9 cellular contexts compared by ENCODE assay signal in the genomic region with DNA sequence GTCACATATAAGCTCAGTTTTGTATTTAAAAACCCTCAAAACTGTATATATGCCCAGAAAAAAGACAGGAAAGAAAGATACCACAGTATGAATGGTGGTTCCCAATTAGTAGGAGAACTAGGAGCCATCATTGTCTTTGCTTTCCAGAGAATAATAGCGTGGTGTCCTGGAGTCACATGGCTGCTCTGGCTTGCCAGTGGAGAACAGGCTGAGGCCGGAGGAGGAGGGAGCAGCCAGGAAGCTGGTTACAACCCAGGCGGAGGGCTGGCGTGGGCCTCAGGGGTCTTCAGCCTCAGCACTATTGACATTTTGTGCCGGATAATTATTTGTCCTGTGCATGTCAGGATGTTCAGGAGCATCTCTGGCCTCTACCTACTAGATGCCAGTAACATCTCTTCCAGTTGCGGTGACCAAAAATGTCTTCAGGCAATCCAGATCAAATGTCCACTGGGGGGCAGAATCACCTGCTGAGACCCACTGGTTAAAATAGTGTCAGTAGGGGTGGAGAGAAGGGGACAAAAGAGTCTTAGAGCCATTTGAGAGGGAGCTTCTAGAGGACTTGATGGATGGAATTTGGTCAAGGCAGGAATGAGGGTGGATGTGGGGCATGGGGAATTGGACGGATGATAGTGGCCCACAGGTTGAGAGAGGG.
DNase-seq lines count a peak whose midpoint lies in the region; ATAC-seq and TF ChIP-seq lines count a peak whose summit lies in the region.
"Had no signal": no experiment of that assay in that cellular context is flagged by ENCODE, and none has a peak within 500 bp of the region (broad histone marks: within the 10 kb centered on the region; RNA-seq: fewer than 3 reads in every experiment).

No MANE protein-coding gene starts in this region.

- H3K9ac ChIP-seq in OCI-LY1 (ENCODE audit: low read length) = no peak overlapping the region

- H3K9me3 ChIP-seq in OCI-LY1 (ENCODE audit: low read length) (no peaks in the 10 kb centered on the region), gastrocnemius medialis (no peaks in the 10 kb centered on the region)

- H3K27me3 ChIP-seq in GM06990 (replicated peaks; ENCODE audit: control insufficient read depth, insufficient read depth, low read length) (no peaks in the 10 kb centered on the region), OCI-LY1 (ENCODE audit: insufficient read depth, low read length) (no peaks in the 10 kb centered on the region; the same call in 1 of the 2 replicates), gastrocnemius medialis (no peaks in the 10 kb centered on the region)

- H3K27ac ChIP-seq in OCI-LY1 (ENCODE audit: low read depth, low read length, poor library complexity, severe bottlenecking) (no peak overlapping the region), gastrocnemius medialis (peak overlapping the region; percentile 52 to 70 (median 68))

- no peaks in the 10 kb centered on the region for H3K36me3 Mint-ChIP-seq in stimulated activated naive B cell treated with anti-CD40 and anti-IgM and Interleukin-4, amounts not matched to agents 10 μg/mL and 1 μg/mL and 100 μg/mL, for 72 hours

- H3K27ac Mint-ChIP-seq in stimulated activated naive B cell treated with anti-CD40 and anti-IgM and Interleukin-4, amounts not matched to agents 10 μg/mL and 1 μg/mL and 100 μg/mL, for 72 hours = no peak overlapping the region

- H3K36me3 ChIP-seq in GM06990 (ENCODE audit: control insufficient read depth, insufficient read depth, low read length) = no peaks in the 10 kb centered on the region
- no peaks in the 10 kb centered on the region for H3K36me3 ChIP-seq in OCI-LY1 (ENCODE audit: insufficient read depth, low read length)
- H3K36me3 ChIP-seq in gastrocnemius medialis = no peaks in the 10 kb centered on the region

- no peaks in the 10 kb centered on the region for H3K9me2 ChIP-seq in OCI-LY1 (ENCODE audit: low read depth, low read length)

- H3K4me3 Mint-ChIP-seq in stimulated activated naive B cell treated with anti-CD40 and anti-IgM and Interleukin-4, amounts not matched to agents 10 μg/mL and 1 μg/mL and 100 μg/mL, for 72 hours = no peak overlapping the region

- H3K4me2 ChIP-seq in OCI-LY1 (ENCODE audit: low read length) = no peak overlapping the region

- H3K27me3 Mint-ChIP-seq in stimulated activated naive B cell treated with anti-CD40 and anti-IgM and Interleukin-4, amounts not matched to agents 10 μg/mL and 1 μg/mL and 100 μg/mL, for 72 hours = peaks cover 23 to 33% of the 10 kb centered on the region in 2 donors

- TF ChIP-seq POLR2A in gastrocnemius medialis (IDR thresholded peaks at IDR 0.05) = no peak

- ATAC-seq in gastrocnemius medialis (peak in 1 of 2 donors; percentile 5), GM21723 (IDR thresholded peaks at IDR 0.05; ENCODE audit: unreplicated experiment) (no peak), omental fat pad (ENCODE audit: low FRiP score) (no peak)
- ATAC-seq in stimulated activated naive B cell treated with anti-CD40 and anti-IgM and Interleukin-4, amounts not matched to agents 10 μg/mL and 1 μg/mL and 100 μg/mL, for 72 hours (replicated peaks) = no peak

- H3K4me1 ChIP-seq in OCI-LY1 (ENCODE audit: insufficient read depth, low read length, severe bottlenecking) = no peaks in the 10 kb centered on the region
- peaks cover 32 to 35% of the 10 kb centered on the region in 2 donors for H3K4me1 ChIP-seq in gastrocnemius medialis

- no peaks in the 10 kb centered on the region for H3F3A ChIP-seq in OCI-LY1 (ENCODE audit: insufficient read depth, low read length)

- intact Hi-C loops in gastrocnemius medialis (cut with DNase I; ENCODE audit: low total_unique reads) = no loop called here

- H3K4me1 Mint-ChIP-seq in stimulated activated naive B cell treated with anti-CD40 and anti-IgM and Interleukin-4, amounts not matched to agents 10 μg/mL and 1 μg/mL and 100 μg/mL, for 72 hours = no peaks in the 10 kb centered on the region

- no peak for DNase-seq in GM06990 (ENCODE audit: extremely low read depth, insufficient read length)
- no peak for DNase-seq in fibroblast of pulmonary artery (ENCODE audit: low read depth)
- DNase-seq in gastrocnemius medialis = no peak
- DNase-seq in CD1c-positive myeloid dendritic cell (ENCODE audit: extremely low spot score) = no peak
- no peak for DNase-seq in stimulated activated naive B cell treated with anti-CD40 and anti-IgM and Interleukin-4, amounts not matched to agents 10 μg/mL and 1 μg/mL and 100 μg/mL, for 72 hours
- no peak for DNase-seq in omental fat pad (ENCODE audit: low spot score)
- DNase-seq: RPMI8226 had no signal

- no peak overlapping the region for H2AFZ ChIP-seq in OCI-LY1 (ENCODE audit: low read length)

- H3K79me2 ChIP-seq in OCI-LY1 (ENCODE audit: insufficient read depth, low read length) = no peaks in the 10 kb centered on the region

- in situ Hi-C loops in gastrocnemius medialis (cut with MboI; ENCODE audit: low sequenced_read_pairs in 4 of 4) = no loop called here

- no peaks in the 10 kb centered on the region for H4K20me1 ChIP-seq in OCI-LY1 (ENCODE audit: insufficient read depth, low read length)

- H3K9me3 Mint-ChIP-seq in stimulated activated naive B cell treated with anti-CD40 and anti-IgM and Interleukin-4, amounts not matched to agents 10 μg/mL and 1 μg/mL and 100 μg/mL, for 72 hours = no peaks in the 10 kb centered on the region

- peak; percentile 8 for TF ChIP-seq CTCF in GM06990 (IDR thresholded peaks at IDR 0.05; ENCODE audit: insufficient read depth, low read length, poor library complexity, severe bottlenecking)
- peak; percentile 41; the same call in 1 of the 2 replicates for TF ChIP-seq CTCF in OCI-LY1 (IDR thresholded peaks at IDR 0.05; ENCODE audit: low read length)
- TF ChIP-seq CTCF in fibroblast of pulmonary artery (IDR thresholded peaks at IDR 0.05; ENCODE audit: low read length, missing control alignments) = peak; percentile 4
- TF ChIP-seq CTCF in gastrocnemius medialis (IDR thresholded peaks at IDR 0.05 in 4 of 5, conservative IDR thresholded peaks at IDR 0.05 in 1 of 5) = no peak
- TF ChIP-seq CTCF in omental fat pad (IDR thresholded peaks at IDR 0.05) = no peak

- no peak overlapping the region for H3K4me3 ChIP-seq in GM06990 (replicated peaks; ENCODE audit: low read depth, low read length)
- H3K4me3 ChIP-seq in OCI-LY1 (ENCODE audit: low read depth, low read length, poor library complexity, severe bottlenecking) = no peak overlapping the region
- no peak overlapping the region for H3K4me3 ChIP-seq in fibroblast of pulmonary artery (replicated peaks; ENCODE audit: low read depth, low read length)
- H3K4me3 ChIP-seq in gastrocnemius medialis = no peak overlapping the region

Comparison
In these comparisons a context has a peak if more than half of its experiments do, and no peak if none do; other contexts are left out.
1. CTCF ChIP-seq: peak in GM06990 (single experiment), OCI-LY1 (single experiment) and fibroblast of pulmonary artery (single experiment); none in gastrocnemius medialis (0 of 5) and omental fat pad (0 of 3).